Comparison of ENCODE assay signal across 10 cellular contexts in genomic region chr5:374631-375335, GRCh38. TPM values are rescaled to one million over a fixed set of nuclear protein-coding genes. Genes with fewer than 3 reads are reported as not detected.
A peak's percentile ranks its signal among the peaks of the same experiment; 100 is the strongest.
DNase-seq lines count a peak whose midpoint lies in the region; ATAC-seq and TF ChIP-seq lines count a peak whose summit lies in the region.
"Had no signal": no experiment of that assay in that cellular context is flagged by ENCODE, and none has a peak within 500 bp of the region (broad histone marks: within the 10 kb centered on the region; RNA-seq: fewer than 3 reads in every experiment).

No MANE protein-coding gene starts in this region.

- H3K27me3 Mint-ChIP-seq in HFFc6 (ENCODE audit: insufficient read depth) = peaks cover 8% of the 10 kb centered on the region
- H3K27me3 Mint-ChIP-seq in central memory CD8-positive, alpha-beta T cell = peaks cover 32% of the 10 kb centered on the region
- no peaks in the 10 kb centered on the region for H3K27me3 Mint-ChIP-seq in osteocyte (ENCODE audit: unreplicated experiment)
- H3K27me3 Mint-ChIP-seq in CD4-positive, alpha-beta memory T cell = peaks cover 4 to 5% of the 10 kb centered on the region in 2 donors

- H3K4me1 Mint-ChIP-seq in HFFc6 (ENCODE audit: low read depth) (peaks cover 63% of the 10 kb centered on the region), osteocyte (ENCODE audit: unreplicated experiment) (peaks cover 54% of the 10 kb centered on the region)
- H3K4me1 Mint-ChIP-seq in central memory CD8-positive, alpha-beta T cell = peaks cover under 1% of the 10 kb centered on the region
- H3K4me1 Mint-ChIP-seq in CD4-positive, alpha-beta memory T cell = peaks cover 0 to 13% (median 5%) of the 10 kb centered on the region in 4 donors

- H3K27me3 ChIP-seq in DOHH2 (ENCODE audit: control insufficient read depth, low read length) = no peaks in the 10 kb centered on the region
- H3K27me3 ChIP-seq in CD4-positive, alpha-beta memory T cell (ENCODE audit: insufficient read depth, low read length) = no peaks in the 10 kb centered on the region

- H3K9me3 ChIP-seq in DOHH2 (ENCODE audit: control insufficient read depth, insufficient read depth, low read length) = peaks cover under 1% of the 10 kb centered on the region; the same call in 1 of the 2 replicates
- H3K9me3 ChIP-seq in CD4-positive, alpha-beta memory T cell (ENCODE audit: control insufficient read depth in 1 of 2, low read length in 2 of 2) = no peaks in the 10 kb centered on the region

- H3K9me2 ChIP-seq in DOHH2 (replicated peaks; ENCODE audit: control insufficient read depth, low read length) = no peaks in the 10 kb centered on the region

- H3K27ac Mint-ChIP-seq in HFFc6 (peak overlapping the region; percentile 90), osteocyte (ENCODE audit: unreplicated experiment) (peak overlapping the region; percentile 96)
- no peak overlapping the region for H3K27ac Mint-ChIP-seq in central memory CD8-positive, alpha-beta T cell (ENCODE audit: low read depth)
- H3K27ac Mint-ChIP-seq in CD4-positive, alpha-beta memory T cell = no peak overlapping the region

- H3K4me3 Mint-ChIP-seq in HFFc6 (peak overlapping the region; percentile 68; the same call in 1 of the 2 replicates), osteocyte (ENCODE audit: unreplicated experiment) (no peak overlapping the region)
- no peak overlapping the region for H3K4me3 Mint-ChIP-seq in central memory CD8-positive, alpha-beta T cell
- H3K4me3 Mint-ChIP-seq in CD4-positive, alpha-beta memory T cell = peak overlapping the region in 3 of 8 donors; percentile 18 to 58 (median 44)

- H3K9me3 Mint-ChIP-seq in HFFc6 (no peaks in the 10 kb centered on the region), osteocyte (ENCODE audit: unreplicated experiment) (no peaks in the 10 kb centered on the region)
- H3K9me3 Mint-ChIP-seq in central memory CD8-positive, alpha-beta T cell = no peaks in the 10 kb centered on the region
- no peaks in the 10 kb centered on the region for H3K9me3 Mint-ChIP-seq in CD4-positive, alpha-beta memory T cell

- peaks cover 67% of the 10 kb centered on the region for H3K36me3 ChIP-seq in DOHH2 (ENCODE audit: control insufficient read depth, low read length)
- H3K36me3 ChIP-seq in CD4-positive, alpha-beta memory T cell (ENCODE audit: insufficient read depth, low read length) = no peaks in the 10 kb centered on the region

- peaks cover 12% of the 10 kb centered on the region; the same call in 1 of the 2 replicates for H3F3A ChIP-seq in DOHH2 (ENCODE audit: control insufficient read depth, insufficient read depth)

- DNase-seq in HFFc6 = no peak
- DNase-seq in central memory CD8-positive, alpha-beta T cell (ENCODE audit: low spot score in 2 of 2) = peak; percentile 7 to 9
- DNase-seq in osteocyte (ENCODE audit: extremely low spot score, unreplicated experiment) = peak; percentile 80
- no peak for DNase-seq in globus pallidus (ENCODE audit: low spot score)
- DNase-seq in CD4-positive, alpha-beta memory T cell = no peak
- DNase-seq: midbrain; NCI-H1417 treated with DMSO at 0.1 percent for 48 hours; stimulated activated CD4-positive, alpha-beta T cell treated with anti-CD3 and anti-CD28 coated beads, Interleukin-2, amount 100 ng/mL, for 48 hours had no signal

- peaks cover 50% of the 10 kb centered on the region for H3K79me2 ChIP-seq in DOHH2 (ENCODE audit: control insufficient read depth, low read length)

- peaks cover 28% of the 10 kb centered on the region for H3K36me3 Mint-ChIP-seq in HFFc6 (ENCODE audit: low read depth)
- H3K36me3 Mint-ChIP-seq in central memory CD8-positive, alpha-beta T cell (ENCODE audit: insufficient read depth) = no peaks in the 10 kb centered on the region
- H3K36me3 Mint-ChIP-seq in osteocyte (ENCODE audit: unreplicated experiment) = peaks cover 29% of the 10 kb centered on the region
- H3K36me3 Mint-ChIP-seq in CD4-positive, alpha-beta memory T cell = no peaks in the 10 kb centered on the region

- POLR2A ChIA-PET in CD4-positive, alpha-beta memory T cell (lab: Charles Lee; ENCODE audit: partially characterized antibody) = interaction anchor here (1.2 kb wide), 1 partner anchor 25 kb away, joined by 3 read pairs; no protein-coding TSS in a partner anchor

- H3K4me2 ChIP-seq in DOHH2 (ENCODE audit: low read length) = peak overlapping the region; percentile 97

- intact Hi-C loops in CD4-positive, alpha-beta memory T cell (cut with micrococcal nuclease) = no loop called here

- peak overlapping the region; percentile 84 for H3K27ac ChIP-seq in DOHH2 (ENCODE audit: low read depth, low read length)
- H3K27ac ChIP-seq in CD4-positive, alpha-beta memory T cell (ENCODE audit: low read depth, low read length) = no peak overlapping the region

- H3K4me3 ChIP-seq in DOHH2 (ENCODE audit: low read length) = peak overlapping the region; percentile 77
- no peak overlapping the region for H3K4me3 ChIP-seq in CD4-positive, alpha-beta memory T cell (ENCODE audit: low read length in 2 of 2)

- CTCF ChIA-PET in CD4-positive, alpha-beta memory T cell (lab: Charles Lee; ENCODE audit: partially characterized antibody) = no interaction called here

- ATAC-seq in central memory CD8-positive, alpha-beta T cell (replicated peaks; ENCODE audit: extremely low read depth, poor library complexity, severe bottlenecking) = no peak
- ATAC-seq in GM21717 (IDR thresholded peaks at IDR 0.05; ENCODE audit: unreplicated experiment) = no peak

- H4K20me1 ChIP-seq in DOHH2 (ENCODE audit: control insufficient read depth, insufficient read depth, low read depth, low read length) = no peaks in the 10 kb centered on the region

- TF ChIP-seq CTCF in DOHH2 (IDR thresholded peaks at IDR 0.05; ENCODE audit: low read depth, low read length, poor library complexity, severe bottlenecking) = no peak
- no peak for TF ChIP-seq CTCF in HFFc6 (IDR thresholded peaks at IDR 0.05)
- TF ChIP-seq CTCF in osteocyte (IDR thresholded peaks at IDR 0.05) = no peak

- peaks cover 98% of the 10 kb centered on the region for H3K4me1 ChIP-seq in DOHH2 (ENCODE audit: control insufficient read depth, low read length)
- peaks cover 10% of the 10 kb centered on the region for H3K4me1 ChIP-seq in CD4-positive, alpha-beta memory T cell (ENCODE audit: insufficient read depth, low read length)

RNA-seq across cellular contexts. Expression of gene AHRR, which starts 53.3 kb away (rescaled TPM):
- total RNA-seq in HFFc6 (2021; fragmentation: NEBNext Ultra II Directional; extraction: Animal tissue kit (Norgen Biotek cat#: 25700)) = 10 to 100 TPM; 30.9 to 55.7 (median 51.9) TPM
- 54.9 and 55.8 TPM in 2 replicates for total RNA-seq in osteocyte
- 1 to 10 TPM; 1.2 to 2.7 TPM for total RNA-seq in CD4-positive, alpha-beta memory T cell
- under 1 TPM; 0.23 to 0.32 TPM for polyA plus RNA-seq in CD4-positive, alpha-beta memory T cell

Comparison
In these comparisons a context has a peak if more than half of its experiments do, and no peak if none do; other contexts are left out.
1. DNase-seq: peak in central memory CD8-positive, alpha-beta T cell (2 of 2) and osteocyte (single experiment); none in HFFc6 (single experiment), globus pallidus (single experiment) and CD4-positive, alpha-beta memory T cell (0 of 5).
2. H3K27ac Mint-ChIP-seq: peak in HFFc6 (single experiment) and osteocyte (single experiment); none in central memory CD8-positive, alpha-beta T cell (single experiment) and CD4-positive, alpha-beta memory T cell (0 of 7).
3. RNA of gene AHRR, which starts 53.3 kb away (total RNA-seq): 54.9 to 55.8 TPM in osteocyte and 30.9 to 55.7 TPM in HFFc6; 1.2 to 2.7 TPM in CD4-positive, alpha-beta memory T cell; every median in the first group is over 4 times any median in the second.